Comparison of ENCODE assay signal across 1 cellular context in genomic region chr5:91641730-91642350, GRCh38.
TF ChIP-seq lines count a peak whose summit lies in the region.

No MANE protein-coding gene starts in this region.

TF ChIP-seq in HepG2, 621 proteins besides CTCF, POLR2A, EP300 and RAD21 (continued from another document):
- TF ChIP-seq ARID3A (IDR thresholded peaks at IDR 0.05; ENCODE audit: low read depth, low read length) (peak; percentile 69; the same call in 1 of the 2 replicates), ZSCAN30 (CRISPR knock-in tag; IDR thresholded peaks at IDR 0.05) (no peak), ZNF446 (CRISPR knock-in tag; IDR thresholded peaks at IDR 0.05) (no peak), STAG1 (CRISPR knock-in tag; IDR thresholded peaks at IDR 0.05) (peak; percentile 54), RFXAP (CRISPR knock-in tag; IDR thresholded peaks at IDR 0.05; ENCODE audit: borderline replicate concordance) (no peak), SRSF9 (IDR thresholded peaks at IDR 0.05; ENCODE audit: borderline replicate concordance, insufficient read depth, low read depth, low read length, poor library complexity, severe bottlenecking) (no peak)
TF ChIP-seq in HepG2: peak in this region for 3.
